9 cellular contexts compared by ENCODE assay signal in genomic region chr2:186459009-186459408, GRCh38. TPM values are rescaled to one million over a fixed set of nuclear protein-coding genes. Genes with fewer than 3 reads are reported as not detected.
DNase-seq lines count a peak whose midpoint lies in the region; ATAC-seq and TF ChIP-seq lines count a peak whose summit lies in the region.
"Had no signal": no experiment of that assay in that cellular context is flagged by ENCODE, and none has a peak within 500 bp of the region (broad histone marks: within the 10 kb centered on the region; RNA-seq: fewer than 3 reads in every experiment).

No MANE protein-coding gene starts in this region.

- H3K27ac ChIP-seq in HCT116 (ENCODE audit: low read depth, low read length) (no peak overlapping the region), Panc1 (ENCODE audit: low read length) (no peak overlapping the region), foreskin keratinocyte (no peak overlapping the region)

- no peaks in the 10 kb centered on the region for H3K4me1 ChIP-seq in HCT116 (ENCODE audit: control insufficient read depth in 1 of 2, insufficient read depth in 2 of 2, low read length in 2 of 2)
- no peaks in the 10 kb centered on the region for H3K4me1 ChIP-seq in Panc1 (ENCODE audit: control insufficient read depth, insufficient read depth, low read length)
- H3K4me1 ChIP-seq in foreskin keratinocyte: no peaks in the 10 kb centered on the region

- H3K4me2 ChIP-seq in HCT116 (ENCODE audit: low read length): no peak overlapping the region

- POLR2A ChIA-PET in HCT116 (lab: Charles Lee) (no interaction called here), Panc1 (lab: Charles Lee) (no interaction called here)

- no peaks in the 10 kb centered on the region for H3K27me3 ChIP-seq in HCT116 (ENCODE audit: insufficient read depth, low read length)
- no peaks in the 10 kb centered on the region for H3K27me3 ChIP-seq in Panc1 (ENCODE audit: control insufficient read depth, insufficient read depth, low read length)
- no peaks in the 10 kb centered on the region for H3K27me3 ChIP-seq in foreskin keratinocyte

- H3K9me3 ChIP-seq in HCT116 (ENCODE audit: control insufficient read depth in 1 of 2, insufficient read depth in 1 of 2, low read depth in 1 of 2, low read length in 2 of 2): no peaks in the 10 kb centered on the region
- H3K9me3 ChIP-seq in Panc1 (ENCODE audit: control insufficient read depth, insufficient read depth, low read depth, low read length): no peaks in the 10 kb centered on the region

- no peaks in the 10 kb centered on the region for H3K9me2 ChIP-seq in HCT116 (ENCODE audit: insufficient read depth)

- H3K9ac ChIP-seq in HCT116 (ENCODE audit: low read length): no peak overlapping the region

- intact Hi-C loops in HCT116 (cut with micrococcal nuclease) (loop anchor here (1.0 to 10.0 kb wide), 3 partner anchors 474 to 1168 kb away; no protein-coding TSS in a partner anchor), Panc1 (cut with micrococcal nuclease; ENCODE audit: unreplicated experiment) (loop anchor here (10.0 kb wide), 2 partner anchors 184 to 714 kb away; no protein-coding TSS in a partner anchor)

- H3K79me2 ChIP-seq in HCT116 (ENCODE audit: insufficient read depth, low read length): no peaks in the 10 kb centered on the region

- BruUV-seq in HCT116 (replicated peaks; lab: Mats Ljungman, UMichigan): no TSS peak
- BruUV-seq in Panc1 (replicated peaks; lab: Mats Ljungman, UMichigan): no TSS peak

- no peak overlapping the region for H2AFZ ChIP-seq in HCT116 (ENCODE audit: low read depth, low read length, poor library complexity, severe bottlenecking)

- no peak for ATAC-seq in HCT116
- no peak for ATAC-seq in Panc1
- ATAC-seq in foreskin keratinocyte: no peak
- ATAC-seq in GM19023 (IDR thresholded peaks at IDR 0.05; ENCODE audit: unreplicated experiment): no peak

- CTCF ChIA-PET in HCT116 (lab: Charles Lee): no interaction called here
- CTCF ChIA-PET in Panc1 (lab: Charles Lee): no interaction called here

- TF ChIP-seq RAD21 in HCT116 (IDR thresholded peaks at IDR 0.05; ENCODE audit: low read depth): peak; percentile 59

- TF ChIP-seq CTCF in AG10803 (conservative IDR thresholded peaks at IDR 0.05; ENCODE audit: low read length): peak; percentile 48
- TF ChIP-seq CTCF in HCT116 (IDR thresholded peaks at IDR 0.05 in 2 of 3, conservative IDR thresholded peaks at IDR 0.05 in 1 of 3; ENCODE audit: borderline replicate concordance in 1 of 3, insufficient read depth in 1 of 3, low read depth in 2 of 3, low read length in 2 of 3): peak; percentile 12 to 50 (median 18); a peak in 3 of 6 replicates
- TF ChIP-seq CTCF in Panc1 (IDR thresholded peaks at IDR 0.05): peak; percentile 59; the same call in 1 of the 2 replicates
- TF ChIP-seq CTCF in foreskin keratinocyte (conservative IDR thresholded peaks at IDR 0.05): peak; percentile 64

- RAD21 ChIA-PET in HCT116 (lab: Charles Lee; ENCODE audit: low non-redundant PET in 1 of 2, low total read pairs in 2 of 2, uncharacterized antibody in 2 of 2, unreplicated experiment in 2 of 2): no interaction called here

- DNase-seq in AG10803 (ENCODE audit: low read depth) (peak; percentile 23), HCT116 (ENCODE audit: low read depth, low spot score) (peak; percentile 15), Panc1 (ENCODE audit: low read depth, low spot score) (no peak), foreskin keratinocyte (no peak), middle frontal gyrus (ENCODE audit: extremely low spot score, low spot score) (no peak)
- DNase-seq in stimulated activated CD4-positive, alpha-beta T cell treated with anti-CD3 and anti-CD28 coated beads, Interleukin-2, amount 100 ng/mL, for 24 hours: no peak
- DNase-seq in activated CD4-positive, alpha-beta T cell treated with anti-CD3 and anti-CD28 coated beads, Interleukin-2, amount 50 U/mL, for 48 hours: no peak
- DNase-seq: stimulated activated naive B cell treated with anti-CD40 and anti-IgM and Interleukin-4, amounts not matched to agents 10 μg/mL and 1 μg/mL and 100 μg/mL, for 72 hours had no signal

- no peaks in the 10 kb centered on the region for H4K20me1 ChIP-seq in HCT116 (ENCODE audit: insufficient read depth)

- H3K36me3 ChIP-seq in HCT116 (ENCODE audit: control insufficient read depth in 1 of 2, insufficient read depth in 2 of 2, low read length in 2 of 2) (no peaks in the 10 kb centered on the region), Panc1 (ENCODE audit: control insufficient read depth, insufficient read depth, low read length) (no peaks in the 10 kb centered on the region)

- TF ChIP-seq POLR2A in HCT116 (IDR thresholded peaks at IDR 0.05; ENCODE audit: borderline replicate concordance, extremely low read depth, insufficient read depth, insufficient read length): no peak

- in situ Hi-C loops in Panc1 (cut with HindIII; ENCODE audit: low pct_unique_long_range_greater_than_20kb, low sequenced_read_pairs): no loop called here

- H3K4me3 ChIP-seq in AG10803 (ENCODE audit: low read length): no peak overlapping the region
- no peak overlapping the region for H3K4me3 ChIP-seq in HCT116 (replicated peaks in 1 of 2; ENCODE audit: low read depth in 1 of 2, low read length in 2 of 2)
- no peak overlapping the region for H3K4me3 ChIP-seq in Panc1 (ENCODE audit: low read depth in 2 of 2, low read length in 2 of 2)

TF ChIP-seq in HCT116, 20 proteins besides CTCF, POLR2A, EP300 and RAD21:
- no peak for TF ChIP-seq SP1 (IDR thresholded peaks at IDR 0.05; ENCODE audit: low read depth)
- TF ChIP-seq ZFX (IDR thresholded peaks at IDR 0.05): no peak
- no peak for TF ChIP-seq POLR2AphosphoS5 (IDR thresholded peaks at IDR 0.05; ENCODE audit: low read depth, low read length)
- TF ChIP-seq SRF (IDR thresholded peaks at IDR 0.05; ENCODE audit: low read depth): no peak
- no peak for TF ChIP-seq YY1 (IDR thresholded peaks at IDR 0.05; ENCODE audit: extremely low read depth, insufficient replicate concordance, low read depth, low read length)
- TF ChIP-seq CBX3 (IDR thresholded peaks at IDR 0.05; ENCODE audit: low read depth): no peak
- no peak for TF ChIP-seq ZBTB33 (IDR thresholded peaks at IDR 0.05; ENCODE audit: extremely low read depth, insufficient replicate concordance, low read length)
- no peak for TF ChIP-seq ATF3 (IDR thresholded peaks at IDR 0.05)
- no peak for TF ChIP-seq TCF7L2 (IDR thresholded peaks at IDR 0.05; ENCODE audit: borderline replicate concordance, extremely low read depth, insufficient read depth, insufficient read length)
- no peak for TF ChIP-seq MAX (IDR thresholded peaks at IDR 0.05)
- TF ChIP-seq EZH2 (IDR thresholded peaks at IDR 0.05): no peak

RNA-seq across cellular contexts. Expression of gene ZC3H15, which starts 27.1 kb away (rescaled TPM):
- total RNA-seq in HCT116 (2021; ENCODE audit: unreplicated experiment) (75.2 TPM), Panc1 (2021; ENCODE audit: unreplicated experiment) (72.8 TPM), foreskin keratinocyte (89.8 and 98.0 TPM in 2 replicates)
- 35.3 and 46.9 TPM in 2 replicates for polyA plus RNA-seq in HCT116 (2012)
- polyA plus RNA-seq in Panc1 (2012; ENCODE audit: insufficient read length): 48.6 TPM
- polyA plus RNA-seq in foreskin keratinocyte: 56.3 and 65.0 TPM in 2 replicates

Comparison
In these comparisons a context has a peak if more than half of its experiments do, and no peak if none do; other contexts are left out.
1. DNase-seq: peak in AG10803 (single experiment) and HCT116 (single experiment); none in Panc1 (single experiment), foreskin keratinocyte (0 of 2), middle frontal gyrus (single experiment), stimulated activated CD4-positive, alpha-beta T cell treated with anti-CD3 and anti-CD28 coated beads, Interleukin-2, amount 100 ng/mL, for 24 hours (0 of 2) and activated CD4-positive, alpha-beta T cell treated with anti-CD3 and anti-CD28 coated beads, Interleukin-2, amount 50 U/mL, for 48 hours (0 of 2).
2. Peak in every context shown above with its lines, with median percentiles within 50 percentile points of each other: CTCF ChIP-seq.